In genomic region chr1:15892857-15893599, GRCh38 we compare ENCODE assay signal across 1 cellular context.
TF ChIP-seq lines count a peak whose summit lies in the region.

No MANE protein-coding gene starts in this region.

TF ChIP-seq in A549, 52 proteins besides CTCF, POLR2A, EP300 and RAD21 (continued from another document):
- peak; percentile 81 for TF ChIP-seq ATOH8 (CRISPR knock-in tag; IDR thresholded peaks at IDR 0.05; ENCODE audit: low read depth)
- peak; percentile 63; the same call in 1 of the 2 replicates for TF ChIP-seq HOXB5 (CRISPR knock-in tag; IDR thresholded peaks at IDR 0.05)
- TF ChIP-seq HOXA7 (CRISPR knock-in tag; IDR thresholded peaks at IDR 0.05), result peak; percentile 43; the same call in 1 of the 2 replicates
- peak; percentile 50; the same call in 1 of the 2 replicates for TF ChIP-seq ZNF302 (CRISPR knock-in tag; IDR thresholded peaks at IDR 0.05)
- peak; percentile 82 for TF ChIP-seq HMGXB4 (CRISPR knock-in tag; IDR thresholded peaks at IDR 0.05; ENCODE audit: borderline replicate concordance)
- TF ChIP-seq CEBPB (IDR thresholded peaks at IDR 0.05), result peak; percentile 7 to 39; a peak in 1 of 4 replicates
- TF ChIP-seq MAFK (IDR thresholded peaks at IDR 0.05; ENCODE audit: partially characterized antibody), result peak; percentile 93
- 0 out of 2 replicates have a peak, but pooled peaks have one; percentile 34 for TF ChIP-seq EHF (CRISPR knock-in tag; IDR thresholded peaks at IDR 0.05)
